In genomic region chr9:129489838-129490582, GRCh38 we compare ENCODE assay signal across 8 cellular contexts.
DNase-seq lines count a peak whose midpoint lies in the region; ATAC-seq and TF ChIP-seq lines count a peak whose summit lies in the region.

No MANE protein-coding gene starts in this region.

- H3K27ac ChIP-seq in caudate nucleus (ENCODE audit: low read depth, low read length) (peak overlapping the region; percentile 98), mesodermal cell (ENCODE audit: low read depth, low read length, severe bottlenecking) (peak overlapping the region; percentile 98), substantia nigra (ENCODE audit: low read depth, low read length, poor library complexity, severe bottlenecking) (peak overlapping the region; percentile 95)

- peaks cover 18% of the 10 kb centered on the region for H3K36me3 Mint-ChIP-seq in T-helper 2 cell treated with Interferon-gamma antibody and Interleukin-4, amounts not matched to agents 5 μg/mL and 100 μg/mL, for 36 hours (ENCODE audit: low read depth)

- POLR2A ChIA-PET in HEK293T (lab: Yijun Ruan, JAX) = interaction anchor here (1.0 to 1.8 kb wide), 5 partner anchors 29 to 353 kb away, joined by 3 to 7 read pairs (median 3); no protein-coding TSS in a partner anchor

- CTCF ChIA-PET in HEK293T (lab: Yijun Ruan, JAX) = interaction anchor here (0.6 to 0.7 kb wide), 2 partner anchors 44 to 191 kb away, joined by 3 read pairs; no protein-coding TSS in a partner anchor

- H3K27ac Mint-ChIP-seq in T-helper 2 cell treated with Interferon-gamma antibody and Interleukin-4, amounts not matched to agents 5 μg/mL and 100 μg/mL, for 36 hours = peak overlapping the region; percentile 88

- peak overlapping the region; percentile 84 for H3K4me3 Mint-ChIP-seq in T-helper 2 cell treated with Interferon-gamma antibody and Interleukin-4, amounts not matched to agents 5 μg/mL and 100 μg/mL, for 36 hours

- 74 to 89% methylated on average over 14 to 15 of the region's 15 CpGs for WGBS in mesodermal cell (ENCODE audit: insufficient coverage in 2 of 2), 2 experiments

- TF ChIP-seq CTCF in BE2C (IDR thresholded peaks at IDR 0.05; ENCODE audit: low read depth, low read length) = no peak

- H3K27me3 ChIP-seq in BE2C = no peaks in the 10 kb centered on the region

- peaks cover 46% of the 10 kb centered on the region for H3K4me1 Mint-ChIP-seq in T-helper 2 cell treated with Interferon-gamma antibody and Interleukin-4, amounts not matched to agents 5 μg/mL and 100 μg/mL, for 36 hours (ENCODE audit: low read depth)

- H3K36me3 ChIP-seq in BE2C (no peaks in the 10 kb centered on the region), mesodermal cell (ENCODE audit: control insufficient read depth, insufficient read depth, low read length) (peaks cover 15% of the 10 kb centered on the region)

- H3K4me1 ChIP-seq in BE2C = peaks cover 43% of the 10 kb centered on the region
- H3K4me1 ChIP-seq in mesodermal cell (ENCODE audit: control insufficient read depth, insufficient read depth, low read length, poor library complexity, severe bottlenecking) = peaks cover 68% of the 10 kb centered on the region

- ATAC-seq in GM21390 (IDR thresholded peaks at IDR 0.05; ENCODE audit: unreplicated experiment) (no peak), HG02970 (IDR thresholded peaks at IDR 0.05; ENCODE audit: low FRiP score, unreplicated experiment) (no peak)

- H3K4me3 ChIP-seq in BE2C (ENCODE audit: low read depth, low read length) (peak overlapping the region; percentile 53), mesodermal cell (ENCODE audit: extremely low read depth, insufficient read depth, low read length, poor library complexity, severe bottlenecking) (peak overlapping the region; percentile 42)

- DNase-seq in BE2C (no peak), caudate nucleus (lab: John Stamatoyannopoulos, UW) (peak in 26 of 61 donors; percentile 12 to 84 (median 36)), substantia nigra (lab: John Stamatoyannopoulos, UW) (peak in 3 of 49 donors; percentile 17 to 38 (median 23)), HEK293T (ENCODE audit: extremely low spot score) (no peak)
- DNase-seq in T-helper 2 cell treated with Interferon-gamma antibody and Interleukin-4, amounts not matched to agents 5 μg/mL and 100 μg/mL, for 36 hours (ENCODE audit: low spot score) = peak; percentile 54

- H3K9me3 ChIP-seq in BE2C (no peaks in the 10 kb centered on the region), mesodermal cell (ENCODE audit: control insufficient read depth, low read length) (no peaks in the 10 kb centered on the region)

- H3K27me3 Mint-ChIP-seq in T-helper 2 cell treated with Interferon-gamma antibody and Interleukin-4, amounts not matched to agents 5 μg/mL and 100 μg/mL, for 36 hours (ENCODE audit: low read depth) = no peaks in the 10 kb centered on the region

- H3K9me3 Mint-ChIP-seq in T-helper 2 cell treated with Interferon-gamma antibody and Interleukin-4, amounts not matched to agents 5 μg/mL and 100 μg/mL, for 36 hours = no peaks in the 10 kb centered on the region

TF ChIP-seq in HEK293T, 16 proteins besides CTCF, POLR2A, EP300 and RAD21:
- TF ChIP-seq SUZ12 (IDR thresholded peaks at IDR 0.05) = no peak
- no peak for TF ChIP-seq LEF1 (IDR thresholded peaks at IDR 0.05; ENCODE audit: borderline replicate concordance)
- TF ChIP-seq PKNOX1 (IDR thresholded peaks at IDR 0.05) = no peak
- no peak for TF ChIP-seq L3MBTL2 (conservative IDR thresholded peaks at IDR 0.05)
- TF ChIP-seq NFRKB (IDR thresholded peaks at IDR 0.05) = no peak
- no peak for TF ChIP-seq FOXK2 (IDR thresholded peaks at IDR 0.05)
